In genomic region chr1:245748246-245748645, GRCh38 we compare ENCODE assay signal across 14 cellular contexts.
"Had no signal": no experiment of that assay in that cellular context is flagged by ENCODE, and none has a peak within 500 bp of the region (broad histone marks: within the 10 kb centered on the region; RNA-seq: fewer than 3 reads in every experiment).

No MANE protein-coding gene starts in this region.

- H3K27ac Mint-ChIP-seq: activated naive CD4-positive, alpha-beta T cell treated with anti-CD3 and anti-CD28 coated beads, Interleukin-2, amount 50 U/mL, for 24 hours; T-helper 17 cell had no signal

- H3K4me3 Mint-ChIP-seq: activated naive CD4-positive, alpha-beta T cell treated with anti-CD3 and anti-CD28 coated beads, Interleukin-2, amount 50 U/mL, for 24 hours; T-helper 17 cell had no signal

- H3K4me3 ChIP-seq: dorsolateral prefrontal cortex, esophagus muscularis mucosa, skin epidermis, thyroid gland, vagina had no signal

- H3K79me2 ChIP-seq: parathyroid adenoma had no signal

- H3K27me3 Mint-ChIP-seq: activated naive CD4-positive, alpha-beta T cell treated with anti-CD3 and anti-CD28 coated beads, Interleukin-2, amount 50 U/mL, for 24 hours; T-helper 17 cell had no signal

- DNase-seq: activated effector memory CD4-positive, alpha-beta T cell treated with Interleukin-2 at 50 U/mL for 16 hours; activated T-cell treated with anti-CD3 and anti-CD28 coated beads, Interleukin-2, amount 50 U/mL, for 1 hour; aorta; dorsolateral prefrontal cortex; foreskin fibroblast; head of caudate nucleus; T-helper 17 cell; thyroid gland had no signal

- H3K4me1 Mint-ChIP-seq: activated naive CD4-positive, alpha-beta T cell treated with anti-CD3 and anti-CD28 coated beads, Interleukin-2, amount 50 U/mL, for 24 hours; T-helper 17 cell had no signal

- H2AFZ ChIP-seq: parathyroid adenoma had no signal

- H3K36me3 ChIP-seq: thyroid gland, vagina had no signal

- H3K27ac ChIP-seq: dorsolateral prefrontal cortex, esophagus muscularis mucosa, parathyroid adenoma, thyroid gland, vagina had no signal

- H3K4me1 ChIP-seq: esophagus muscularis mucosa, parathyroid adenoma, thyroid gland had no signal

- H3K9ac ChIP-seq: parathyroid adenoma had no signal

- ATAC-seq: activated CD4-positive, CD25-positive, alpha-beta regulatory T cell treated with anti-CD3 and anti-CD28 coated beads, Interleukin-2, amount 50 U/mL, for 24 hours; T-helper 17 cell had no signal

- H3K9me3 ChIP-seq: thyroid gland, vagina had no signal

- H3K27me3 ChIP-seq: dorsolateral prefrontal cortex, esophagus muscularis mucosa, thyroid gland, vagina had no signal
